ENCODE assay signal across 22 cellular contexts in the genomic region with DNA sequence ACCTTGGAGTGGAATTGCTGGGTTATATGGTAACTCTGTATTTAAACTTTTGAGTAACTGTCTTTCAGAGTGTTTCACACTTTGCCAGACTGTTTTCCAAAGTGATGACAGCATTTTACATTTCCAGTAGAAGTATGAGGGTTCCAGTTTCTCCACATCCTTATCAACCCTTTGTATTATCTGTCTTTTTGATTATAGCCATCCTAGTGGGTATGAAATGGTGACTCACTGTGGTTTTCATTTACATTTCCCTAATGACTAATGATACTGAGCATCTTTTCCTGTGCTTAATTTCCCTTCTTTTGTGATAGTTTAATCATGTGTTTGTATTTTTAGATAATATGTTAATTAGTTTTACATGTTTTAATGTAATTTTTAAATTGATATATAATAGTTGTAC.
"Had no signal": no experiment of that assay in that cellular context is flagged by ENCODE, and none has a peak within 500 bp of the region (broad histone marks: within the 10 kb centered on the region; RNA-seq: fewer than 3 reads in every experiment).

No MANE protein-coding gene starts in this region.

- H3K27ac ChIP-seq: adrenal gland, body of pancreas, colonic mucosa, esophagus muscularis mucosa, hepatocyte, spleen, transverse colon, uterus, VCaP had no signal

- H3K4me3 ChIP-seq: adrenal gland, body of pancreas, colonic mucosa, esophagus muscularis mucosa, hepatocyte, lung, spleen, transverse colon, uterus had no signal

- H2AFZ ChIP-seq: hepatocyte had no signal

- H3K4me2 ChIP-seq: hepatocyte had no signal

- H3K4me1 Mint-ChIP-seq: central memory CD8-positive, alpha-beta T cell; mesothelial cell of epicardium had no signal

- H3K9me3 Mint-ChIP-seq: central memory CD8-positive, alpha-beta T cell had no signal

- H3K36me3 Mint-ChIP-seq: mesothelial cell of epicardium had no signal

- H3K27me3 ChIP-seq: adrenal gland, body of pancreas, colonic mucosa, esophagus muscularis mucosa, hepatocyte, spleen, transverse colon, uterus had no signal

- H3K79me2 ChIP-seq: hepatocyte had no signal

- H3K36me3 ChIP-seq: adrenal gland, colonic mucosa, esophagus muscularis mucosa, spleen, transverse colon, uterus had no signal

- H3K27me3 Mint-ChIP-seq: central memory CD8-positive, alpha-beta T cell had no signal

- ATAC-seq: activated T-cell treated with anti-CD3 and anti-CD28 coated beads, Interleukin-2, amount 50 U/mL, for 72 hours; body of pancreas; left lobe of liver had no signal

- H3K4me1 ChIP-seq: adrenal gland, body of pancreas, colonic mucosa, esophagus muscularis mucosa, spleen, transverse colon, uterus had no signal

- H3K4me3 Mint-ChIP-seq: activated T-cell treated with anti-CD3 and anti-CD28 coated beads, Interleukin-2, amount 50 U/mL, for 72 hours; central memory CD8-positive, alpha-beta T cell; mesothelial cell of epicardium; nephron had no signal

- DNase-seq: activated CD4-positive, CD25-positive, alpha-beta regulatory T cell treated with anti-CD3 and anti-CD28 coated beads, Interleukin-2, amount 50 U/mL, for 72 hours; activated effector memory CD4-positive, alpha-beta T cell treated with anti-CD3 and anti-CD28 coated beads, Interleukin-2, amount 50 U/mL, for 16 hours; activated naive CD4-positive, alpha-beta T cell treated with anti-CD3 and anti-CD28 coated beads, Interleukin-2, amount 50 U/mL, for 16 hours; activated T-cell treated with anti-CD3 and anti-CD28 coated beads, Interleukin-2, amount 50 U/mL, for 72 hours; adrenal gland; body of pancreas; colonic mucosa; retina; spleen; stimulated activated naive CD4-positive, alpha-beta T cell treated with Interleukin-2 at 50 U/mL for 16 hours; T1000; transverse colon; uterus had no signal

- FAIRE-seq: endometrium had no signal

- H3K9me3 ChIP-seq: adrenal gland, body of pancreas, colonic mucosa, esophagus muscularis mucosa, transverse colon, uterus had no signal

- H3K27ac Mint-ChIP-seq: activated T-cell treated with anti-CD3 and anti-CD28 coated beads, Interleukin-2, amount 50 U/mL, for 72 hours; mesothelial cell of epicardium; nephron had no signal
